In the genomic region with DNA sequence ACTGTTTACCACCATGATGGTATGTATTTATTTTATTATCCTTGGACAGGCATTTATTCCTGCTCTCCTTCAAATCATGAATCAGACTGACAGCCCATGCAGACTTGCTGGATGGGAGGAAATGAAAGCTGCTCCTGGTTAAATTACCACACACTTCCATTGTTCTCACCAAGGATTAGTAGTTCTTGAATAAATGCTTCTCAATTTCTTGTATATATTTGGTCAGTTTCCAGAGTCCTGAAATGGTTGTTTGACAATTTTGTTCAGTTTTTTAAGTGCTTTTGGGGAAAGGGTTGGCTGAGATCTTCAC, we compare ENCODE assay signal across 25 cellular contexts.
DNase-seq lines count a peak whose midpoint lies in the region; ATAC-seq, FAIRE-seq and TF ChIP-seq lines count a peak whose summit lies in the region.
"Had no signal": no experiment of that assay in that cellular context is flagged by ENCODE, and none has a peak within 500 bp of the region (broad histone marks: within the 10 kb centered on the region; RNA-seq: fewer than 3 reads in every experiment).

No MANE protein-coding gene starts in this region.

- no peak for TF ChIP-seq POLR2A in endothelial cell of umbilical vein (IDR thresholded peaks at IDR 0.05; ENCODE audit: low read depth, low read length)

- peak overlapping the region in 1 of 3 experiments; percentile 35 for H3K4me3 ChIP-seq in endothelial cell of umbilical vein (replicated peaks in 1 of 3; ENCODE audit: insufficient read depth in 1 of 3, low read depth in 1 of 3, low read length in 3 of 3)
- H3K4me3 ChIP-seq: gastrocnemius medialis, right atrium auricular region, vagina had no signal

- no peaks in the 10 kb centered on the region for H4K20me1 ChIP-seq in endothelial cell of umbilical vein (replicated peaks; ENCODE audit: control insufficient read depth, extremely low read depth, insufficient read depth, low read length)

- H3K4me1 ChIP-seq in endothelial cell of umbilical vein (ENCODE audit: control insufficient read depth, extremely low read depth, insufficient read depth, low read length) = peaks cover 22% of the 10 kb centered on the region
- H3K4me1 ChIP-seq: gastrocnemius medialis, right atrium auricular region, vagina had no signal

- peak overlapping the region; percentile 34 for H3K27ac Mint-ChIP-seq in nephron progenitor cell
- H3K27ac Mint-ChIP-seq: activated CD8-positive, alpha-beta memory T cell treated with anti-CD3 and anti-CD28 coated beads, Interleukin-2, amount 10 ng/mL, durations not matched to agents 7 days and 5 days; activated T-helper 1 cell treated with anti-CD3 and anti-CD28 coated beads, Interleukin-12 subunit alpha, Interleukin-12 subunit beta, Interleukin-2, Interleukin-4 antibody, amounts not matched to agents 30 ng/mL and 10 ng/mL and 1 ng/mL, durations not matched to agents 14 hours and 24 hours and 36 hours; CD4-positive, alpha-beta memory T cell had no signal

- CTCF ChIA-PET in endothelial cell of umbilical vein (lab: Charles Lee) = interaction anchor here (0.8 to 2.4 kb wide), 5 partner anchors 8 to 172 kb away, joined by 3 to 22 read pairs (median 4); no protein-coding TSS in a partner anchor

- H3K9me1 ChIP-seq in endothelial cell of umbilical vein (replicated peaks; ENCODE audit: control insufficient read depth, extremely low read depth, insufficient read depth, low read length) = no peaks in the 10 kb centered on the region

- ATAC-seq in HG02885 (IDR thresholded peaks at IDR 0.05; ENCODE audit: poor library complexity, unreplicated experiment) = no peak
- ATAC-seq: activated CD8-positive, alpha-beta memory T cell treated with anti-CD3 and anti-CD28 coated beads, Interleukin-2, amount 10 ng/mL, durations not matched to agents 7 days and 5 days; activated naive CD4-positive, alpha-beta T cell treated with anti-CD3 and anti-CD28 coated beads, Interleukin-2, amount 50 U/mL, for 72 hours; gastrocnemius medialis had no signal

- intact Hi-C loops in endothelial cell of umbilical vein (cut with micrococcal nuclease) = loop anchor here (5.0 kb wide), 1 partner anchor 143 kb away; a partner anchor contains a TSS

- dilution Hi-C loops in endothelial cell of umbilical vein (cut with MboI; ENCODE audit: extremely low pct_ligation_motif_present, low sequenced_read_pairs) = no loop called here

- POLR2A ChIA-PET in endothelial cell of umbilical vein (lab: Charles Lee) = no interaction called here

- DNase-seq in EH (ENCODE audit: low read depth) = peak; percentile 45
- peak; percentile 21 for DNase-seq in amniotic epithelial cell (ENCODE audit: low read depth)
- no peak for DNase-seq in endothelial cell of umbilical vein (ENCODE audit: low read depth, low spot score)
- DNase-seq in nephron progenitor cell = no peak
- no peak for DNase-seq in putamen (ENCODE audit: low spot score)
- no peak for DNase-seq in SK-N-DZ (ENCODE audit: low spot score)
- DNase-seq in stimulated activated CD4-positive, alpha-beta T cell treated with anti-CD3 and anti-CD28 coated beads, Interleukin-12 subunit alpha, Interleukin-12 subunit beta, amount 100 ng/mL, for 4 hours = no peak
- DNase-seq: activated CD4-positive, alpha-beta T cell treated with anti-CD3 and anti-CD28 coated beads for 48 hours; activated CD8-positive, alpha-beta memory T cell treated with anti-CD3 and anti-CD28 coated beads, Interleukin-2, amount 10 ng/mL, durations not matched to agents 7 days and 5 days; brain microvascular endothelial cell; CD4-positive, alpha-beta memory T cell; gastrocnemius medialis; GDM1; NCI-H1048; NCI-H1930; NCI-H226; NCI-H82; SHP77; T-helper 1 cell had no signal

- no peaks in the 10 kb centered on the region for H3K27me3 ChIP-seq in endothelial cell of umbilical vein (ENCODE audit: control insufficient read depth in 2 of 2, insufficient read depth in 2 of 2, low read length in 2 of 2)
- H3K27me3 ChIP-seq: brain microvascular endothelial cell, gastrocnemius medialis, right atrium auricular region, vagina had no signal

- H3K27me3 Mint-ChIP-seq in nephron progenitor cell (ENCODE audit: low read depth, poor library complexity) = peaks cover 4% of the 10 kb centered on the region
- H3K27me3 Mint-ChIP-seq: activated CD8-positive, alpha-beta memory T cell treated with anti-CD3 and anti-CD28 coated beads, Interleukin-2, amount 10 ng/mL, durations not matched to agents 7 days and 5 days; CD4-positive, alpha-beta memory T cell; dendritic cell treated with granulocyte-macrophage colony-stimulating factor and Interleukin-4, amounts not matched to agents 40 ng/mL and 50 ng/mL, for 4 days had no signal

- H3K4me2 ChIP-seq in endothelial cell of umbilical vein (ENCODE audit: insufficient read depth, low read length) = peak overlapping the region; percentile 81

- peaks cover 56% of the 10 kb centered on the region for H3K36me3 Mint-ChIP-seq in nephron progenitor cell (ENCODE audit: low read depth)

- peak overlapping the region; percentile 32 for H3K9ac ChIP-seq in endothelial cell of umbilical vein (replicated peaks; ENCODE audit: extremely low read depth, insufficient read depth, low read length)

- no peaks in the 10 kb centered on the region for H3K9me3 ChIP-seq in endothelial cell of umbilical vein (replicated peaks; ENCODE audit: control insufficient read depth, insufficient read depth, low read length)
- H3K9me3 ChIP-seq: gastrocnemius medialis, right atrium auricular region, vagina had no signal

- no peaks in the 10 kb centered on the region for H3K79me2 ChIP-seq in endothelial cell of umbilical vein (ENCODE audit: control insufficient read depth, insufficient read depth, low read length)

- H3K36me3 ChIP-seq in endothelial cell of umbilical vein (ENCODE audit: control insufficient read depth in 2 of 2, extremely low read depth in 1 of 2, insufficient read depth in 2 of 2, low read length in 2 of 2) = peaks cover 0 to 3% of the 10 kb centered on the region in 2 experiments

- no TSS peak for BruUV-seq in endothelial cell of umbilical vein (replicated peaks; lab: Mats Ljungman, UMichigan)

- H3K4me3 Mint-ChIP-seq in nephron progenitor cell = no peak overlapping the region
- H3K4me3 Mint-ChIP-seq: activated CD8-positive, alpha-beta memory T cell treated with anti-CD3 and anti-CD28 coated beads, Interleukin-2, amount 10 ng/mL, durations not matched to agents 7 days and 5 days; activated T-helper 1 cell treated with anti-CD3 and anti-CD28 coated beads, Interleukin-12 subunit alpha, Interleukin-12 subunit beta, Interleukin-2, Interleukin-4 antibody, amounts not matched to agents 30 ng/mL and 10 ng/mL and 1 ng/mL, durations not matched to agents 14 hours and 24 hours and 36 hours; CD4-positive, alpha-beta memory T cell; dendritic cell treated with granulocyte-macrophage colony-stimulating factor and Interleukin-4, amounts not matched to agents 40 ng/mL and 50 ng/mL, for 4 days had no signal

- H3K4me1 Mint-ChIP-seq in nephron progenitor cell = no peaks in the 10 kb centered on the region
- H3K4me1 Mint-ChIP-seq: activated CD8-positive, alpha-beta memory T cell treated with anti-CD3 and anti-CD28 coated beads, Interleukin-2, amount 10 ng/mL, durations not matched to agents 7 days and 5 days; CD4-positive, alpha-beta memory T cell had no signal

- peak overlapping the region; percentile 87 for H3K27ac ChIP-seq in endothelial cell of umbilical vein (ENCODE audit: insufficient read depth, low read depth, low read length)
- H3K27ac ChIP-seq: gastrocnemius medialis, right atrium auricular region, vagina had no signal

- peaks cover 28% of the 10 kb centered on the region for H3K9me3 Mint-ChIP-seq in nephron progenitor cell
- H3K9me3 Mint-ChIP-seq: activated naive CD4-positive, alpha-beta T cell treated with anti-CD3 and anti-CD28 coated beads, Interleukin-2, amount 50 U/mL, for 72 hours; activated T-helper 1 cell treated with anti-CD3 and anti-CD28 coated beads, Interleukin-12 subunit alpha, Interleukin-12 subunit beta, Interleukin-2, Interleukin-4 antibody, amounts not matched to agents 30 ng/mL and 10 ng/mL and 1 ng/mL, durations not matched to agents 14 hours and 24 hours and 36 hours; CD4-positive, alpha-beta memory T cell had no signal

- H2AFZ ChIP-seq in endothelial cell of umbilical vein (ENCODE audit: low read depth, low read length) = peak overlapping the region; percentile 2

- FAIRE-seq in endothelial cell of umbilical vein (lab: Jason Lieb, UNC) = peak; percentile 78

- TF ChIP-seq CTCF in endothelial cell of umbilical vein (IDR thresholded peaks at IDR 0.05; ENCODE audit: extremely low read depth in 1 of 2, insufficient read depth in 1 of 2, low read depth in 1 of 2, low read length in 2 of 2) (no peak), nephron progenitor cell (IDR thresholded peaks at IDR 0.05) (no peak)

TF ChIP-seq in endothelial cell of umbilical vein, 7 proteins besides CTCF, POLR2A, EP300 and RAD21:
- no peak for TF ChIP-seq JUN (IDR thresholded peaks at IDR 0.05; ENCODE audit: borderline replicate concordance, insufficient read depth, insufficient read length, low read depth)
- TF ChIP-seq, protein P1, sequence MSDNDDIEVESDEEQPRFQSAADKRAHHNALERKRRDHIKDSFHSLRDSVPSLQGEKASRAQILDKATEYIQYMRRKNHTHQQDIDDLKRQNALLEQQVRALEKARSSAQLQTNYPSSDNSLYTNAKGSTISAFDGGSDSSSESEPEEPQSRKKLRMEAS (IDR thresholded peaks at IDR 0.05; ENCODE audit: insufficient read depth, insufficient read length) = no peak
- TF ChIP-seq MYC (IDR thresholded peaks at IDR 0.05; ENCODE audit: low read depth, low read length) = no peak
- TF ChIP-seq FOS (IDR thresholded peaks at IDR 0.05; ENCODE audit: borderline replicate concordance, insufficient read depth, low read length) = no peak
- TF ChIP-seq GATA2 (IDR thresholded peaks at IDR 0.05; ENCODE audit: insufficient read depth, insufficient read length, low read depth, low read length) = no peak
- no peak for TF ChIP-seq EZH2 (IDR thresholded peaks at IDR 0.05; ENCODE audit: borderline replicate concordance, low read depth, low read length, severe bottlenecking)
- TF ChIP-seq POLR2AphosphoS5 (IDR thresholded peaks at IDR 0.05; ENCODE audit: insufficient read depth, low read depth, low read length) = no peak

Comparison
In these comparisons a context has a peak if more than half of its experiments do, and no peak if none do; other contexts are left out.
1. DNase-seq: peak in EH (single experiment) and amniotic epithelial cell (single experiment); none in endothelial cell of umbilical vein (single experiment), nephron progenitor cell (single experiment), putamen (single experiment), SK-N-DZ (single experiment) and stimulated activated CD4-positive, alpha-beta T cell treated with anti-CD3 and anti-CD28 coated beads, Interleukin-12 subunit alpha, Interleukin-12 subunit beta, amount 100 ng/mL, for 4 hours (single experiment).